Comparison of ENCODE assay signal across 9 cellular contexts in genomic region chr14:60163741-60164140, GRCh38. TPM values are rescaled to one million over a fixed set of nuclear protein-coding genes. Genes with fewer than 3 reads are reported as not detected.
DNase-seq lines count a peak whose midpoint lies in the region; ATAC-seq and TF ChIP-seq lines count a peak whose summit lies in the region.
"Had no signal": no experiment of that assay in that cellular context is flagged by ENCODE, and none has a peak within 500 bp of the region (broad histone marks: within the 10 kb centered on the region; RNA-seq: fewer than 3 reads in every experiment).

No MANE protein-coding gene starts in this region.

- no peaks in the 10 kb centered on the region for H3K9me3 ChIP-seq in skeletal muscle tissue (ENCODE audit: control insufficient read depth in 3 of 3, low read length in 3 of 3)
- H3K9me3 ChIP-seq in adrenal gland (replicated peaks in 1 of 3): no peaks in the 10 kb centered on the region

- peak overlapping the region; percentile 89 for H3K27ac ChIP-seq in epithelial cell of prostate
- peak overlapping the region; percentile 99 for H3K27ac ChIP-seq in skeletal muscle tissue (ENCODE audit: low read depth, low read length)
- H3K27ac ChIP-seq in adrenal gland: no peak overlapping the region

- DNase-seq in NCI-H510A treated with DMSO at 0.1 percent for 48 hours (lab: John Stamatoyannopoulos, UW) (peak; percentile 37), NCI-H510A (lab: John Stamatoyannopoulos, UW) (no peak), NCI-H748 (lab: John Stamatoyannopoulos, UW; ENCODE audit: unreplicated experiment) (peak; percentile 88), epithelial cell of prostate (ENCODE audit: low read depth, low spot score) (no peak), NCI-H187 (lab: John Stamatoyannopoulos, UW) (no peak), adrenal gland (no peak)
- DNase-seq: activated CD4-positive, alpha-beta T cell treated with anti-CD3 and anti-CD28 coated beads for 48 hours had no signal

- H3K36me3 ChIP-seq in skeletal muscle tissue (ENCODE audit: control insufficient read depth in 3 of 3, insufficient read depth in 3 of 3, low read length in 3 of 3) (peaks cover 0 to 2% (median 0%) of the 10 kb centered on the region in 3 donors), adrenal gland (replicated peaks in 1 of 2) (no peaks in the 10 kb centered on the region)

- no peak for TF ChIP-seq CTCF in adrenal gland (IDR thresholded peaks at IDR 0.05)

- H3K27me3 ChIP-seq in skeletal muscle tissue (ENCODE audit: control insufficient read depth in 3 of 3, insufficient read depth in 3 of 3, low read length in 3 of 3) (no peaks in the 10 kb centered on the region), adrenal gland (no peaks in the 10 kb centered on the region)

- 72 to 77% (median 74%) methylated on average over 7 of the region's 7 CpGs for WGBS in adrenal gland, 4 donors

- H3K4me3 ChIP-seq in skeletal muscle tissue (ENCODE audit: low read length in 3 of 3): peak overlapping the region; percentile 96 to 98 (median 96)
- peak overlapping the region in 1 of 4 donors; percentile 62 for H3K4me3 ChIP-seq in adrenal gland

- peak overlapping the region; percentile 98 to 99 (median 99) for H3K9ac ChIP-seq in skeletal muscle tissue (ENCODE audit: low read depth in 1 of 3, low read length in 3 of 3)

- peaks cover 20 to 42% (median 20%) of the 10 kb centered on the region in 3 donors for H3K4me1 ChIP-seq in skeletal muscle tissue (ENCODE audit: control insufficient read depth in 3 of 3, insufficient read depth in 3 of 3, low read length in 3 of 3)
- peaks cover 8 to 40% of the 10 kb centered on the region in 2 donors for H3K4me1 ChIP-seq in adrenal gland (replicated peaks in 1 of 2)

- intact Hi-C loops in adrenal gland (cut with DNase I): loop anchor here in 1 of 2 donors (10.0 kb wide), 1 partner anchor 69 kb away; the partner anchor contains the start of gene PCNX4

- ATAC-seq in activated CD4-positive, CD25-positive, alpha-beta regulatory T cell treated with anti-CD3 and anti-CD28 coated beads, Interleukin-2, amount 50 U/mL, for 24 hours: no peak

- TF ChIP-seq POLR2A in adrenal gland (IDR thresholded peaks at IDR 0.05): no peak

RNA-seq across cellular contexts. Expression of gene DHRS7, which starts 1.5 kb away (rescaled TPM):
- total RNA-seq in skeletal muscle tissue (139 TPM), adrenal gland (100 to 1,000 TPM in 7 of 8 donors, 10 to 100 TPM in 1; 97.5 to 248 (median 168) TPM)
- 100 to 1,000 TPM in 1 of 3 donors, 10 to 100 TPM in 2; 41.3 to 134 (median 80.5) TPM for polyA plus RNA-seq in adrenal gland

Comparison
In these comparisons a context has a peak if more than half of its experiments do, and no peak if none do; other contexts are left out.
1. DNase-seq: peak in NCI-H510A treated with DMSO at 0.1 percent for 48 hours (single experiment) and NCI-H748 (single experiment); none in NCI-H510A (single experiment), epithelial cell of prostate (single experiment), NCI-H187 (0 of 2) and adrenal gland (0 of 7).
2. H3K27ac ChIP-seq: peak in epithelial cell of prostate (single experiment) and skeletal muscle tissue (single experiment); none in adrenal gland (0 of 5).